Comparison of ENCODE assay signal across 26 cellular contexts in genomic region chr9:69649566-69650260, GRCh38. TPM values are rescaled to one million over a fixed set of nuclear protein-coding genes. Genes with fewer than 3 reads are reported as not detected.
DNase-seq lines count a peak whose midpoint lies in the region; ATAC-seq and TF ChIP-seq lines count a peak whose summit lies in the region.
"Had no signal": no experiment of that assay in that cellular context is flagged by ENCODE, and none has a peak within 500 bp of the region (broad histone marks: within the 10 kb centered on the region; RNA-seq: fewer than 3 reads in every experiment).

No MANE protein-coding gene starts in this region.

- peak overlapping the region; percentile 82 for H2BK20ac ChIP-seq in IMR-90 (ENCODE audit: low read depth, low read length)

- H3K36me3 Mint-ChIP-seq in CD14-positive monocyte: no peaks in the 10 kb centered on the region
- H3K36me3 Mint-ChIP-seq: natural killer cell treated with Interleukin-12 subunit alpha and Interleukin-12 subunit beta and Interleukin-15 and Interleukin-18, amount 100 ng/mL, for 72 hours had no signal

- H4K12ac ChIP-seq in trophoblast cell (ENCODE audit: low read depth, low read length): no peak overlapping the region

- H3K56ac ChIP-seq in IMR-90 (ENCODE audit: extremely low read depth, insufficient read depth, low read length): peak overlapping the region; percentile 25

- DNase-seq in BJ (ENCODE audit: low read depth) (peak; percentile 31), IMR-90 (peak; percentile 83), fibroblast of lung (ENCODE audit: low read depth in 2 of 2) (peak in 1 of 2 donors; percentile 79), omental fat pad (ENCODE audit: low spot score) (no peak), CD14-positive monocyte (ENCODE audit: low spot score) (no peak), 8988T (no peak), trophoblast cell (no peak)
- DNase-seq: activated CD8-positive, alpha-beta T cell treated with anti-CD3 and anti-CD28 coated beads, Interleukin-2, amount 10 ng/mL, durations not matched to agents 7 days and 5 days; activated gamma-delta T cell treated with Interleukin-2 at 50 U/mL for 16 hours; AML-193; Caco-2; DMS79 treated with DMSO at 0.1 percent for 48 hours; foreskin melanocyte; H9; left ventricle myocardium inferior; NCI-H1092; NCI-H187; right cardiac atrium; stimulated activated naive CD8-positive, alpha-beta T cell treated with anti-CD3 and anti-CD28 coated beads, Interleukin-15, amount 100 ng/mL, for 72 hours; tibial artery had no signal

- H3K14ac ChIP-seq in IMR-90 (replicated peaks; ENCODE audit: low read depth, low read length): peak overlapping the region; percentile 76
- H3K14ac ChIP-seq in trophoblast cell (ENCODE audit: low read length): no peak overlapping the region

- H3K4me2 ChIP-seq in IMR-90 (ENCODE audit: low read depth, low read length) (peak overlapping the region; percentile 36; the same call in 1 of the 2 replicates), fibroblast of lung (ENCODE audit: extremely low read depth, insufficient read depth, low read length) (no peak overlapping the region), trophoblast cell (ENCODE audit: low read length) (no peak overlapping the region)
- H3K4me2 ChIP-seq: hepatocyte had no signal

- H3K4ac ChIP-seq in IMR-90 (ENCODE audit: low read depth, low read length) (peak overlapping the region; percentile 93), trophoblast cell (ENCODE audit: low read depth, low read length) (no peak overlapping the region)

- CTCF ChIA-PET in BJ (lab: Yijun Ruan, JAX): interaction anchor here (0.6 to 1.4 kb wide), 2 partner anchors 65 to 227 kb away, joined by 3 to 4 read pairs; no protein-coding TSS in a partner anchor
- CTCF ChIA-PET in IMR-90 (lab: Yijun Ruan, JAX): interaction anchor here (0.6 to 0.8 kb wide), 2 partner anchors 201 to 246 kb away, joined by 4 to 5 read pairs; no protein-coding TSS in a partner anchor

- H3K27ac Mint-ChIP-seq in CD14-positive monocyte: no peak overlapping the region
- H3K27ac Mint-ChIP-seq: activated CD8-positive, alpha-beta T cell treated with anti-CD3 and anti-CD28 coated beads, Interleukin-2, amount 10 ng/mL, durations not matched to agents 7 days and 5 days; H9; natural killer cell treated with Interleukin-12 subunit alpha and Interleukin-12 subunit beta and Interleukin-15 and Interleukin-18, amount 100 ng/mL, for 72 hours; stimulated activated naive CD8-positive, alpha-beta T cell treated with anti-CD3 and anti-CD28 coated beads, Interleukin-15, amount 100 ng/mL, for 72 hours; T-helper 1 cell treated with Interleukin-12 subunit alpha and Interleukin-12 subunit beta and Interleukin-4 antibody, amounts not matched to agents 30 μg/mL and 1 μg/mL, for 36 hours had no signal

- H4K5ac ChIP-seq in IMR-90 (ENCODE audit: low read depth, low read length): peak overlapping the region; percentile 50; the same call in 1 of the 2 replicates

- no peak overlapping the region for H2BK12ac ChIP-seq in trophoblast cell (ENCODE audit: low read length)

- H3K9ac ChIP-seq in IMR-90 (ENCODE audit: low read depth, low read length) (peak overlapping the region; percentile 13; the same call in 1 of the 2 replicates), fibroblast of lung (ENCODE audit: insufficient read depth, low read length) (no peak overlapping the region), trophoblast cell (ENCODE audit: low read length) (no peak overlapping the region)
- H3K9ac ChIP-seq: parathyroid adenoma had no signal

- H3K27me3 Mint-ChIP-seq in CD14-positive monocyte (ENCODE audit: low read depth in 3 of 3): peaks cover 2 to 10% (median 2%) of the 10 kb centered on the region in 3 donors

- H3K18ac ChIP-seq in IMR-90 (ENCODE audit: low read depth, low read length) (peak overlapping the region; percentile 83), trophoblast cell (ENCODE audit: low read length) (no peak overlapping the region)

- ATAC-seq in IMR-90 (ENCODE audit: low read depth): peak; percentile 90
- ATAC-seq in omental fat pad (ENCODE audit: low FRiP score): peak; percentile 44
- no peak for ATAC-seq in esophagus mucosa
- ATAC-seq: activated CD8-positive, alpha-beta T cell treated with anti-CD3 and anti-CD28 coated beads, Interleukin-2, amount 10 ng/mL, durations not matched to agents 7 days and 5 days; natural killer cell treated with Interleukin-12 subunit alpha and Interleukin-12 subunit beta and Interleukin-15 and Interleukin-18, amount 100 ng/mL, for 72 hours; right cardiac atrium; stimulated activated naive CD8-positive, alpha-beta T cell treated with anti-CD3 and anti-CD28 coated beads, Interleukin-15, amount 100 ng/mL, for 72 hours had no signal

- no peaks in the 10 kb centered on the region for H3K4me1 Mint-ChIP-seq in CD14-positive monocyte
- H3K4me1 Mint-ChIP-seq: stimulated activated naive CD8-positive, alpha-beta T cell treated with anti-CD3 and anti-CD28 coated beads, Interleukin-15, amount 100 ng/mL, for 72 hours had no signal

- H4K91ac ChIP-seq in IMR-90 (ENCODE audit: insufficient read depth, low read depth, low read length) (peak overlapping the region; percentile 95), trophoblast cell (ENCODE audit: low read depth, low read length) (no peak overlapping the region)

- peak overlapping the region; percentile 95; the same call in 2 of the 3 replicates for H2BK15ac ChIP-seq in IMR-90 (ENCODE audit: low read depth, low read length)

- BruUV-seq in IMR-90 (replicated peaks; lab: Mats Ljungman, UMichigan): no TSS peak

- in situ Hi-C loops in IMR-90 (cut with MboI; ENCODE audit: low sequenced_read_pairs): loop anchor here (25.0 kb wide), 1 partner anchor 588 kb away; no protein-coding TSS in a partner anchor

- WGBS in IMR-90 (ENCODE audit: extremely low coverage in 2 of 2, insufficient read length in 1 of 2), 2 experiments: 60% methylated on average over 1 of the region's 4 CpGs; no CpG with 5 or more reads in 1 of the 2 experiments
- WGBS in trophoblast cell (ENCODE audit: extremely low coverage, insufficient coverage, insufficient read length): no CpG with 5 or more reads among the region's 4 CpGs

- peaks cover 0 to 3% (median 0%) of the 10 kb centered on the region in 7 donors for H3K9me3 Mint-ChIP-seq in CD14-positive monocyte
- H3K9me3 Mint-ChIP-seq: H9; natural killer cell treated with Interleukin-12 subunit alpha and Interleukin-12 subunit beta and Interleukin-15 and Interleukin-18, amount 100 ng/mL, for 72 hours; stimulated activated naive CD8-positive, alpha-beta T cell treated with anti-CD3 and anti-CD28 coated beads, Interleukin-15, amount 100 ng/mL, for 72 hours; T-helper 1 cell treated with Interleukin-12 subunit alpha and Interleukin-12 subunit beta and Interleukin-4 antibody, amounts not matched to agents 30 μg/mL and 1 μg/mL, for 36 hours had no signal

- H4K20me1 ChIP-seq in IMR-90 (ENCODE audit: insufficient read depth, low read length) (no peaks in the 10 kb centered on the region), fibroblast of lung (ENCODE audit: control insufficient read depth, extremely low read depth, insufficient read depth, low read length) (no peaks in the 10 kb centered on the region)

- no peaks in the 10 kb centered on the region for H3K36me3 ChIP-seq in BJ (ENCODE audit: control insufficient read depth, insufficient read depth, low read length)
- H3K36me3 ChIP-seq in IMR-90 (ENCODE audit: control insufficient read depth, insufficient read depth, low read length): 0 out of 2 replicates have a peak, but pooled peaks cover 1% of the 10 kb centered on the region
- no peaks in the 10 kb centered on the region for H3K36me3 ChIP-seq in fibroblast of lung (ENCODE audit: control insufficient read depth, insufficient read depth, low read length)
- no peaks in the 10 kb centered on the region for H3K36me3 ChIP-seq in trophoblast cell (ENCODE audit: control insufficient read depth in 1 of 2, insufficient read depth in 2 of 2, low read length in 2 of 2)
- H3K36me3 ChIP-seq: left ventricle myocardium inferior, SJSA1, tibial artery had no signal

- peak overlapping the region; percentile 55 for H2AK9ac ChIP-seq in IMR-90 (replicated peaks; ENCODE audit: low read depth, low read length, poor library complexity)

- H3K79me2 ChIP-seq in fibroblast of lung (ENCODE audit: control insufficient read depth, insufficient read depth, low read length) (no peaks in the 10 kb centered on the region), trophoblast cell (ENCODE audit: control insufficient read depth, insufficient read depth, low read length, poor library complexity) (no peaks in the 10 kb centered on the region)
- H3K79me2 ChIP-seq: hepatocyte, parathyroid adenoma had no signal

- no peak overlapping the region for H3K4me3 Mint-ChIP-seq in CD14-positive monocyte
- H3K4me3 Mint-ChIP-seq: activated CD8-positive, alpha-beta T cell treated with anti-CD3 and anti-CD28 coated beads, Interleukin-2, amount 10 ng/mL, durations not matched to agents 7 days and 5 days; H9; natural killer cell treated with Interleukin-12 subunit alpha and Interleukin-12 subunit beta and Interleukin-15 and Interleukin-18, amount 100 ng/mL, for 72 hours; stimulated activated naive CD8-positive, alpha-beta T cell treated with anti-CD3 and anti-CD28 coated beads, Interleukin-15, amount 100 ng/mL, for 72 hours; T-helper 1 cell treated with Interleukin-12 subunit alpha and Interleukin-12 subunit beta and Interleukin-4 antibody, amounts not matched to agents 30 μg/mL and 1 μg/mL, for 36 hours had no signal

- peak overlapping the region; percentile 82 for H2AFZ ChIP-seq in IMR-90 (replicated peaks; ENCODE audit: low read length, poor library complexity)
- peak overlapping the region; percentile 29 for H2AFZ ChIP-seq in fibroblast of lung (ENCODE audit: low read length)
- H2AFZ ChIP-seq in trophoblast cell (ENCODE audit: insufficient read depth, low read length, poor library complexity): no peak overlapping the region
- H2AFZ ChIP-seq: hepatocyte, parathyroid adenoma had no signal

- TF ChIP-seq CTCF in BJ (IDR thresholded peaks at IDR 0.05; ENCODE audit: insufficient read depth, low read depth, low read length) (no peak), IMR-90 (conservative IDR thresholded peaks at IDR 0.05; ENCODE audit: low read depth, low read length) (no peak), fibroblast of lung (conservative IDR thresholded peaks at IDR 0.05 in 1 of 2, IDR thresholded peaks at IDR 0.05 in 1 of 2; ENCODE audit: low read depth in 1 of 2, low read length in 2 of 2) (no peak), omental fat pad (IDR thresholded peaks at IDR 0.05) (no peak), CD14-positive monocyte (IDR thresholded peaks at IDR 0.05) (no peak)

- H2AK5ac ChIP-seq in IMR-90 (ENCODE audit: low read depth, low read length) (peak overlapping the region; percentile 84), trophoblast cell (ENCODE audit: low read length) (no peak overlapping the region)

- H3K4me3 ChIP-seq in BJ (ENCODE audit: low read depth, low read length) (no peak overlapping the region), IMR-90 (ENCODE audit: insufficient read depth, low read depth, low read length) (no peak overlapping the region), fibroblast of lung (replicated peaks in 1 of 4; ENCODE audit: control extremely low read depth in 1 of 4, insufficient read depth in 1 of 4, low read depth in 3 of 4, low read length in 4 of 4) (no peak overlapping the region), trophoblast cell (ENCODE audit: low read depth, low read length) (no peak overlapping the region)
- H3K4me3 ChIP-seq: hepatocyte, left ventricle myocardium inferior, SJSA1, tibial artery had no signal

- peaks cover 15% of the 10 kb centered on the region for H3K9me1 ChIP-seq in IMR-90 (ENCODE audit: insufficient read depth, low read length)

- H2BK5ac ChIP-seq in IMR-90 (ENCODE audit: low read depth, low read length, poor library complexity, severe bottlenecking) (peak overlapping the region; percentile 90), trophoblast cell (ENCODE audit: low read depth, low read length, poor library complexity) (no peak overlapping the region)

- peaks cover 6 to 28% of the 10 kb centered on the region in 2 experiments; a peak in 2 of 4 replicates for H3K79me1 ChIP-seq in IMR-90 (ENCODE audit: low read depth in 1 of 2, low read length in 2 of 2)
- H3K79me1 ChIP-seq in trophoblast cell (ENCODE audit: low read length): no peaks in the 10 kb centered on the region

- H3K27ac ChIP-seq in IMR-90 (ENCODE audit: insufficient read depth, low read length): peak overlapping the region; percentile 63
- H3K27ac ChIP-seq in fibroblast of lung (ENCODE audit: insufficient read depth, low read length): peak overlapping the region; percentile 34
- H3K27ac ChIP-seq in trophoblast cell (ENCODE audit: low read depth, low read length): no peak overlapping the region
- H3K27ac ChIP-seq: hepatocyte, left ventricle myocardium inferior, parathyroid adenoma, SJSA1, tibial artery had no signal

- H4K8ac ChIP-seq in IMR-90 (ENCODE audit: low read depth in 2 of 2, low read length in 2 of 2) (peak overlapping the region; percentile 72 to 87), trophoblast cell (ENCODE audit: low read depth, low read length) (no peak overlapping the region)

- H3K27me3 ChIP-seq in BJ (ENCODE audit: control insufficient read depth, insufficient read depth, low read length): no peaks in the 10 kb centered on the region
- no peaks in the 10 kb centered on the region for H3K27me3 ChIP-seq in IMR-90 (ENCODE audit: control insufficient read depth, insufficient read depth, low read length)
- no peaks in the 10 kb centered on the region for H3K27me3 ChIP-seq in fibroblast of lung (ENCODE audit: control insufficient read depth, insufficient read depth, low read length)
- H3K27me3 ChIP-seq in trophoblast cell (ENCODE audit: insufficient read depth, low read length): no peaks in the 10 kb centered on the region
- H3K27me3 ChIP-seq: hepatocyte, SJSA1, tibial artery had no signal

- H3K9me3 ChIP-seq in IMR-90 (ENCODE audit: control insufficient read depth, insufficient read depth, low read length) (no peaks in the 10 kb centered on the region), fibroblast of lung (ENCODE audit: control insufficient read depth, insufficient read depth, low read depth, low read length) (no peaks in the 10 kb centered on the region), trophoblast cell (ENCODE audit: insufficient read depth, low read depth, low read length) (no peaks in the 10 kb centered on the region)
- H3K9me3 ChIP-seq: Caco-2, left ventricle myocardium inferior, SJSA1, tibial artery had no signal

- dilution Hi-C loops in IMR-90 (cut with HindIII; ENCODE audit: low sequenced_read_pairs, unreplicated experiment): no loop called here

- H2BK120ac ChIP-seq in IMR-90 (ENCODE audit: low read depth, low read length): peak overlapping the region; percentile 91
- H2BK120ac ChIP-seq in trophoblast cell (ENCODE audit: insufficient read depth, low read length, poor library complexity): no peak overlapping the region

- POLR2A ChIA-PET in BJ (lab: Charles Lee) (no interaction called here), IMR-90 (lab: Charles Lee; ENCODE audit: unreplicated experiment) (no interaction called here)

- H3K23ac ChIP-seq in IMR-90 (ENCODE audit: low read depth, low read length) (peak overlapping the region; percentile 81), trophoblast cell (ENCODE audit: low read length) (no peak overlapping the region)

- no peak for TF ChIP-seq POLR2A in IMR-90 (IDR thresholded peaks at IDR 0.05; ENCODE audit: low read depth, low read length)

- intact Hi-C loops in IMR-90 (cut with micrococcal nuclease): no loop called here
- intact Hi-C loops in CD14-positive monocyte (cut with micrococcal nuclease): no loop called here

- no peak for TF ChIP-seq RAD21 in IMR-90 (IDR thresholded peaks at IDR 0.05; ENCODE audit: low read length)

- H3K4me1 ChIP-seq in IMR-90 (ENCODE audit: control insufficient read depth, insufficient read depth, low read length) (peaks cover 7% of the 10 kb centered on the region), fibroblast of lung (ENCODE audit: control insufficient read depth, extremely low read depth, insufficient read depth, low read length) (peaks cover 9% of the 10 kb centered on the region), trophoblast cell (ENCODE audit: control insufficient read depth in 1 of 2, insufficient read depth in 2 of 2, low read length in 2 of 2) (no peaks in the 10 kb centered on the region)
- H3K4me1 ChIP-seq: Caco-2, left ventricle myocardium inferior, tibial artery had no signal

RNA-seq across cellular contexts. Expression of gene APBA1, which starts 22.5 kb away (rescaled TPM):
- polyA plus RNA-seq in BJ (2011; rRNA removed): 4.6 and 4.8 TPM in 2 replicates
- polyA minus RNA-seq in BJ (2011; rRNA and poly(A)+ RNA removed): 5.3 and 10.2 TPM in 2 replicates
- total RNA-seq in IMR-90 (2012; rRNA removed): 3.8 and 4.2 TPM in 2 replicates
- polyA plus RNA-seq in IMR-90 (2012; rRNA removed): 5.1 and 8.8 TPM in 2 replicates
- 1.5 and 2.4 TPM in 2 replicates for polyA plus RNA-seq in IMR-90 (2012; cell fraction: cytosol; rRNA removed)
- 3.8 and 4.5 TPM in 2 replicates for polyA plus RNA-seq in IMR-90 (2012; cell fraction: nucleus; rRNA removed; ENCODE audit: low replicate concordance)
- total RNA-seq in fibroblast of lung: 5.4 and 8.8 TPM in 2 replicates
- 5.0 and 7.3 TPM in 2 replicates for polyA plus RNA-seq in fibroblast of lung
- 7.0 and 8.0 TPM in 2 replicates for polyA plus RNA-seq in fibroblast of lung (2012)
- 45.9 and 56.8 TPM in 2 replicates for polyA minus RNA-seq in fibroblast of lung (ENCODE audit: low replicate concordance)
- total RNA-seq in omental fat pad: 10 to 100 TPM in 2 of 4 donors, 1 to 10 TPM in 2; 4.3 to 11.8 (median 8.4) TPM
- polyA plus RNA-seq in CD14-positive monocyte: not detected
- total RNA-seq in esophagus mucosa: 0.76 TPM
- 0.21 and 0.27 TPM in 2 replicates for polyA plus RNA-seq in trophoblast cell (2013)

Comparison
In these comparisons a context has a peak if more than half of its experiments do, and no peak if none do; other contexts are left out.
1. DNase-seq: peak in BJ (single experiment) and IMR-90 (single experiment); none in omental fat pad (single experiment), CD14-positive monocyte (single experiment), 8988T (single experiment) and trophoblast cell (0 of 2).